ENCODE assay signal across 19 cellular contexts in genomic region chr14:34596891-34597290, GRCh38.
"Had no signal": no experiment of that assay in that cellular context is flagged by ENCODE, and none has a peak within 500 bp of the region (broad histone marks: within the 10 kb centered on the region; RNA-seq: fewer than 3 reads in every experiment).

No MANE protein-coding gene starts in this region.

- H3K27ac ChIP-seq: esophagus squamous epithelium, hepatocyte, right atrium auricular region, tibial artery, upper lobe of right lung had no signal

- H3K27me3 ChIP-seq: esophagus squamous epithelium, hepatocyte, right atrium auricular region, tibial artery, upper lobe of right lung had no signal

- H2AFZ ChIP-seq: hepatocyte had no signal

- FAIRE-seq: colon had no signal

- H3K4me2 ChIP-seq: hepatocyte, smooth muscle cell had no signal

- H3K4me1 Mint-ChIP-seq: naive B cell; nephron progenitor cell; stimulated activated effector memory CD8-positive, alpha-beta T cell treated with anti-CD3 and anti-CD28 coated beads, Interleukin-12 subunit alpha, Interleukin-12 subunit beta, amount 100 ng/mL, for 72 hours had no signal

- ATAC-seq: left colon; left ventricle myocardium superior; stimulated activated effector memory CD8-positive, alpha-beta T cell treated with anti-CD3 and anti-CD28 coated beads, Interleukin-12 subunit alpha, Interleukin-12 subunit beta, amount 100 ng/mL, for 72 hours; stimulated activated naive CD8-positive, alpha-beta T cell treated with anti-CD3 and anti-CD28 coated beads, Interleukin-15, Interleukin-2, amounts not matched to agents 100 U/mL and 50 U/mL, for 24 hours; upper lobe of right lung had no signal

- H3K9me3 Mint-ChIP-seq: dendritic cell treated with granulocyte-macrophage colony-stimulating factor and Interleukin-4, amounts not matched to agents 40 ng/mL and 50 ng/mL, for 4 days; naive B cell; nephron progenitor cell; stimulated activated effector memory CD8-positive, alpha-beta T cell treated with anti-CD3 and anti-CD28 coated beads, Interleukin-12 subunit alpha, Interleukin-12 subunit beta, amount 100 ng/mL, for 72 hours had no signal

- H3K4me3 ChIP-seq: esophagus squamous epithelium, hepatocyte, lung, right atrium auricular region, smooth muscle cell, tibial artery, upper lobe of right lung had no signal

- H3K4me1 ChIP-seq: esophagus squamous epithelium, right atrium auricular region, upper lobe of right lung had no signal

- H3K27ac Mint-ChIP-seq: dendritic cell treated with granulocyte-macrophage colony-stimulating factor and Interleukin-4, amounts not matched to agents 40 ng/mL and 50 ng/mL, for 4 days; naive B cell; nephron progenitor cell had no signal

- DNase-seq: esophagus squamous epithelium; foreskin fibroblast; left colon; left ventricle myocardium superior; mesenchymal stem cell; naive B cell; nephron progenitor cell; stimulated activated CD4-positive, alpha-beta T cell treated with anti-CD3 and anti-CD28 coated beads, Interleukin-2, amount 100 ng/mL, for 48 hours; stimulated activated CD8-positive, alpha-beta memory T cell treated with anti-CD3 and anti-CD28 coated beads, Interleukin-4, amount 100 ng/mL, for 48 hours; stimulated activated naive CD8-positive, alpha-beta T cell treated with anti-CD3 and anti-CD28 coated beads, Interleukin-15, Interleukin-2, amounts not matched to agents 100 U/mL and 50 U/mL, for 24 hours; tibial artery had no signal

- H3K79me2 ChIP-seq: hepatocyte had no signal

- H3K27me3 Mint-ChIP-seq: dendritic cell treated with granulocyte-macrophage colony-stimulating factor and Interleukin-4, amounts not matched to agents 40 ng/mL and 50 ng/mL, for 4 days; naive B cell had no signal

- H3K4me3 Mint-ChIP-seq: dendritic cell treated with granulocyte-macrophage colony-stimulating factor and Interleukin-4, amounts not matched to agents 40 ng/mL and 50 ng/mL, for 4 days; naive B cell; nephron progenitor cell; stimulated activated effector memory CD8-positive, alpha-beta T cell treated with anti-CD3 and anti-CD28 coated beads, Interleukin-12 subunit alpha, Interleukin-12 subunit beta, amount 100 ng/mL, for 72 hours had no signal
